ENCODE assay signal across 8 cellular contexts in genomic region chr17:1107777-1108559, GRCh38.
A peak's percentile ranks its signal among the peaks of the same experiment; 100 is the strongest.
DNase-seq lines count a peak whose midpoint lies in the region; ATAC-seq and TF ChIP-seq lines count a peak whose summit lies in the region.

No MANE protein-coding gene starts in this region.

- H3K27me3 ChIP-seq in BLaER1 = peaks cover 8% of the 10 kb centered on the region
- no peaks in the 10 kb centered on the region for H3K27me3 ChIP-seq in MG63
- no peaks in the 10 kb centered on the region for H3K27me3 ChIP-seq in duodenal mucosa (ENCODE audit: control insufficient read depth in 1 of 2, insufficient read depth in 2 of 2, low read length in 2 of 2)

- peaks cover 86% of the 10 kb centered on the region for H4K20me1 ChIP-seq in BLaER1

- H3K9me3 ChIP-seq in BLaER1 = no peaks in the 10 kb centered on the region
- no peaks in the 10 kb centered on the region for H3K9me3 ChIP-seq in MG63
- H3K9me3 ChIP-seq in duodenal mucosa (ENCODE audit: control insufficient read depth in 1 of 2, low read length in 2 of 2) = no peaks in the 10 kb centered on the region
- no peaks in the 10 kb centered on the region for H3K9me3 ChIP-seq in mucosa of descending colon

- H3K4me1 ChIP-seq in BLaER1 = peaks cover 56% of the 10 kb centered on the region
- peaks cover 50 to 60% of the 10 kb centered on the region in 2 donors for H3K4me1 ChIP-seq in duodenal mucosa (ENCODE audit: control insufficient read depth in 1 of 2, insufficient read depth in 2 of 2, low read length in 2 of 2)
- H3K4me1 ChIP-seq in mucosa of descending colon (ENCODE audit: low read depth) = peaks cover 52% of the 10 kb centered on the region

- DNase-seq in MG63 = no peak
- DNase-seq in mucosa of descending colon = peak; percentile 69 to 77 (median 75)
- no peak for DNase-seq in NCI-H2196 treated with DMSO at 0.1 percent for 48 hours (lab: John Stamatoyannopoulos, UW; ENCODE audit: unreplicated experiment)
- DNase-seq in RKO (ENCODE audit: low spot score) = no peak
- no peak for DNase-seq in iPS-NIHi7 (ENCODE audit: extremely low spot score)

- H3K4me3 ChIP-seq in BLaER1 = peak overlapping the region; percentile 76
- H3K4me3 ChIP-seq in MG63 = peak overlapping the region; percentile 60
- peak overlapping the region; percentile 83 to 90 for H3K4me3 ChIP-seq in duodenal mucosa (ENCODE audit: low read depth in 1 of 2, low read length in 2 of 2)
- peak overlapping the region; percentile 57 for H3K4me3 ChIP-seq in mucosa of descending colon

- intact Hi-C loops in mucosa of descending colon (cut with DNase I, micrococcal nuclease) = no loop called here

- TF ChIP-seq CTCF in mucosa of descending colon (IDR thresholded peaks at IDR 0.05) = no peak

- H3K27ac ChIP-seq in BLaER1 = no peak overlapping the region
- H3K27ac ChIP-seq in duodenal mucosa (ENCODE audit: low read depth, low read length) = peak overlapping the region; percentile 84

- H3K9ac ChIP-seq in BLaER1 (peak overlapping the region; percentile 67), duodenal mucosa (ENCODE audit: low read depth in 1 of 2, low read length in 2 of 2) (peak overlapping the region; percentile 60 to 75)

- peak overlapping the region; percentile 97 for H3K4me2 ChIP-seq in BLaER1

- no peaks in the 10 kb centered on the region for H3K36me3 ChIP-seq in BLaER1
- no peaks in the 10 kb centered on the region for H3K36me3 ChIP-seq in MG63
- H3K36me3 ChIP-seq in duodenal mucosa (ENCODE audit: control insufficient read depth in 1 of 2, insufficient read depth in 2 of 2, low read length in 2 of 2) = peaks cover 5 to 7% of the 10 kb centered on the region in 2 donors
- H3K36me3 ChIP-seq in mucosa of descending colon (ENCODE audit: low read depth) = no peaks in the 10 kb centered on the region

- ATAC-seq in mucosa of descending colon (peak; percentile 25), GM21367 (IDR thresholded peaks at IDR 0.05; ENCODE audit: unreplicated experiment) (no peak)

Comparison
In these comparisons a context has a peak if more than half of its experiments do, and no peak if none do; other contexts are left out.
1. DNase-seq: peak in mucosa of descending colon (3 of 3); none in MG63 (single experiment), NCI-H2196 treated with DMSO at 0.1 percent for 48 hours (single experiment), RKO (single experiment) and iPS-NIHi7 (single experiment).
2. Peak in every context shown above with its lines, with median percentiles within 50 percentile points of each other: H3K4me3 ChIP-seq.